20 cellular contexts compared by ENCODE assay signal in the genomic region with DNA sequence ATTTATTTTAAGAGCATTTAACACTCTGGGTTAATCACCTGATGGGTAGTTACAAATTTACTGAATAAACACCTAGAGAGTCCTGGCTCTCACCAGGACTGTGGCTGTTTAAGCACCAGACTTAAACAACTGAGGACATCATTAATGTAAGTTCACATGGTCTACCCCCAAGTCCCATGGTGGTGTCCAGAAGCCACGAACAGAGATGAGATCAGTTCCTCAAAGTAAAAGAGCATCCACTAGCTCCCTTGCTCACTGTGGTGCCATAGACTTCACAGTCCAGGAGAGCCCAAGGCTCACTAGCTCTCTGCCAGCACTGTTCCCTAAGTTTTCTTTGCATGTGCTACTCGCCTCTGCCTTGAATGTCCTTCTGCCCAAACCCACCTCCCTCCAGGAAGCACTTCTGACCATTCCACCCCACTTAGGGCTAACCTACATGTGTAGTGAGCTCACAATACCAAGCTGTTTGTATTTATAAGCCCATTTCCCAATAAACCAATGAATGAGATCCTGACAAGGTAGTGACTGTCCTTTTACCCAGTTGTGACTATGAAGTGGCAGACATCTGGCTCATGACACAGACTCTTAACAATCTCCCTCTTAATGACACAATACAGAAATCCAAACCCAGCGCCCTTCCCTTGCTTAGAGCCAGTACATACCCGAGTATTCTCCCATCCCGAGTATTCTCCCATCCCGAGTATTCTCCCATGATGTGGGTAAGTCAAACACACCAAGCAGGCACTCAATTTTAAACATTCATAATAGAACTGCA. TPM values are rescaled to one million over a fixed set of nuclear protein-coding genes. Genes with fewer than 3 reads are reported as not detected.
DNase-seq lines count a peak whose midpoint lies in the region; ATAC-seq lines count a peak whose summit lies in the region.
"Had no signal": no experiment of that assay in that cellular context is flagged by ENCODE, and none has a peak within 500 bp of the region (broad histone marks: within the 10 kb centered on the region; RNA-seq: fewer than 3 reads in every experiment).

No MANE protein-coding gene starts in this region.

- H3K27me3 ChIP-seq in CD4-positive, alpha-beta memory T cell (ENCODE audit: insufficient read depth, low read length), result no peaks in the 10 kb centered on the region
- H3K27me3 ChIP-seq: ovary, transverse colon had no signal

- intact Hi-C loops in activated CD4-positive, alpha-beta T cell treated with anti-CD3 and anti-CD28 coated beads for 36 hours (cut with DNase I, micrococcal nuclease), result no loop called here
- intact Hi-C loops in CD4-positive, alpha-beta memory T cell (cut with micrococcal nuclease), result no loop called here

- POLR2A ChIA-PET in activated CD4-positive, alpha-beta T cell treated with anti-CD3 and anti-CD28 coated beads for 36 hours (lab: Charles Lee), result interaction anchor here (0.6 to 2.1 kb wide), 5 partner anchors 10 to 80 kb away, joined by 3 to 10 read pairs (median 5); a partner anchor contains a TSS
- POLR2A ChIA-PET in CD4-positive, alpha-beta memory T cell (lab: Charles Lee; ENCODE audit: partially characterized antibody), result interaction anchor here (0.7 to 2.4 kb wide), 7 partner anchors 10 to 115 kb away, joined by 3 to 18 read pairs (median 4); no protein-coding TSS in a partner anchor

- DNase-seq in activated CD4-positive, alpha-beta T cell treated with anti-CD3 and anti-CD28 coated beads for 36 hours, result no peak
- DNase-seq in activated CD4-positive, alpha-beta T cell treated with anti-CD3 and anti-CD28 coated beads for 4 hours, result no peak
- no peak for DNase-seq in CD4-positive, alpha-beta memory T cell
- DNase-seq in natural killer cell treated with Interleukin-12 subunit alpha and Interleukin-12 subunit beta and Interleukin-15 and Interleukin-18, amount 100 ng/mL, for 72 hours (ENCODE audit: low spot score), result no peak
- DNase-seq in NK-92 treated with Interleukin-12 subunit alpha and Interleukin-12 subunit beta, amount 100 ng/mL, for 24 hours (lab: John Stamatoyannopoulos, UW), result no peak
- DNase-seq in NCI-H1092 treated with DMSO at 0.1 percent for 48 hours (lab: John Stamatoyannopoulos, UW), result no peak
- DNase-seq: cortex of kidney, DMS79, foreskin melanocyte, left cardiac atrium, NCI-H2081 treated with DMSO at 0.1 percent for 48 hours, NCI-H526 treated with DMSO at 0.1 percent for 48 hours, ovary, transverse colon had no signal

- peaks cover 19% of the 10 kb centered on the region for H3K4me1 ChIP-seq in CD4-positive, alpha-beta memory T cell (ENCODE audit: insufficient read depth, low read length)
- H3K4me1 ChIP-seq: transverse colon had no signal

- H3K27ac ChIP-seq in CD4-positive, alpha-beta memory T cell (ENCODE audit: low read depth, low read length), result no peak overlapping the region
- H3K27ac ChIP-seq: C4-2B, ovary, transverse colon had no signal

- CTCF ChIA-PET in activated CD4-positive, alpha-beta T cell treated with anti-CD3 and anti-CD28 coated beads for 36 hours (lab: Charles Lee), result interaction anchor here (1.3 to 3.0 kb wide), 7 partner anchors 12 to 115 kb away, joined by 3 to 29 read pairs (median 6); no protein-coding TSS in a partner anchor
- CTCF ChIA-PET in CD4-positive, alpha-beta memory T cell (lab: Charles Lee; ENCODE audit: partially characterized antibody), result interaction anchor here (0.9 to 3.7 kb wide), 13 partner anchors 10 to 443 kb away, joined by 3 to 49 read pairs (median 7); no protein-coding TSS in a partner anchor

- peaks cover 68% of the 10 kb centered on the region for H3K36me3 ChIP-seq in CD4-positive, alpha-beta memory T cell (ENCODE audit: insufficient read depth, low read length)
- H3K36me3 ChIP-seq: ovary had no signal

- no peaks in the 10 kb centered on the region for H3K9me3 Mint-ChIP-seq in activated CD4-positive, alpha-beta T cell treated with anti-CD3 and anti-CD28 coated beads for 36 hours (ENCODE audit: low read depth)
- H3K9me3 Mint-ChIP-seq in CD4-positive, alpha-beta memory T cell, result no peaks in the 10 kb centered on the region
- no peaks in the 10 kb centered on the region for H3K9me3 Mint-ChIP-seq in activated T-helper 17 cell treated with anti-CD3 and anti-CD28 coated beads, Interleukin-2, amount 50 U/mL, for 72 hours
- no peaks in the 10 kb centered on the region for H3K9me3 Mint-ChIP-seq in natural killer cell treated with Interleukin-12 subunit alpha and Interleukin-12 subunit beta and Interleukin-15 and Interleukin-18, amount 100 ng/mL, for 72 hours
- H3K9me3 Mint-ChIP-seq: brain, IgD-negative memory B cell had no signal

- H3K4me3 ChIP-seq in CD4-positive, alpha-beta memory T cell (ENCODE audit: low read length in 2 of 2), result no peak overlapping the region
- H3K4me3 ChIP-seq: ovary, transverse colon had no signal

- ATAC-seq in activated CD4-positive, alpha-beta T cell treated with anti-CD3 and anti-CD28 coated beads for 36 hours, result no peak
- ATAC-seq in activated T-helper 17 cell treated with anti-CD3 and anti-CD28 coated beads, Interleukin-2, amount 50 U/mL, for 72 hours (replicated peaks), result peak; percentile 25
- ATAC-seq in natural killer cell treated with Interleukin-12 subunit alpha and Interleukin-12 subunit beta and Interleukin-15 and Interleukin-18, amount 100 ng/mL, for 72 hours, result peak in 1 of 2 donors; percentile 38
- ATAC-seq in HG03520 (IDR thresholded peaks at IDR 0.05; ENCODE audit: unreplicated experiment), result no peak

- no peaks in the 10 kb centered on the region for H3K9me3 ChIP-seq in CD4-positive, alpha-beta memory T cell (ENCODE audit: control insufficient read depth in 1 of 2, low read length in 2 of 2)
- H3K9me3 ChIP-seq: ovary, transverse colon had no signal

- peaks cover 54% of the 10 kb centered on the region for H3K36me3 Mint-ChIP-seq in activated CD4-positive, alpha-beta T cell treated with anti-CD3 and anti-CD28 coated beads for 36 hours (ENCODE audit: low read depth)
- peaks cover 36 to 72% of the 10 kb centered on the region in 2 donors for H3K36me3 Mint-ChIP-seq in CD4-positive, alpha-beta memory T cell
- H3K36me3 Mint-ChIP-seq in activated T-helper 17 cell treated with anti-CD3 and anti-CD28 coated beads, Interleukin-2, amount 50 U/mL, for 72 hours (ENCODE audit: low read depth), result peaks cover 97% of the 10 kb centered on the region
- peaks cover 30% of the 10 kb centered on the region for H3K36me3 Mint-ChIP-seq in natural killer cell treated with Interleukin-12 subunit alpha and Interleukin-12 subunit beta and Interleukin-15 and Interleukin-18, amount 100 ng/mL, for 72 hours
- H3K36me3 Mint-ChIP-seq: IgD-negative memory B cell had no signal

- H3K27ac Mint-ChIP-seq in activated CD4-positive, alpha-beta T cell treated with anti-CD3 and anti-CD28 coated beads for 36 hours, result peak overlapping the region; percentile 2
- H3K27ac Mint-ChIP-seq in CD4-positive, alpha-beta memory T cell, result peak overlapping the region in 5 of 7 donors; percentile 8 to 88 (median 72)
- H3K27ac Mint-ChIP-seq in activated T-helper 17 cell treated with anti-CD3 and anti-CD28 coated beads, Interleukin-2, amount 50 U/mL, for 72 hours, result peak overlapping the region; percentile 74
- peak overlapping the region; percentile 43 to 63 for H3K27ac Mint-ChIP-seq in natural killer cell treated with Interleukin-12 subunit alpha and Interleukin-12 subunit beta and Interleukin-15 and Interleukin-18, amount 100 ng/mL, for 72 hours

- H3K4me1 Mint-ChIP-seq in activated CD4-positive, alpha-beta T cell treated with anti-CD3 and anti-CD28 coated beads for 36 hours, result peaks cover 27% of the 10 kb centered on the region
- H3K4me1 Mint-ChIP-seq in CD4-positive, alpha-beta memory T cell, result peaks cover 19 to 51% (median 36%) of the 10 kb centered on the region in 4 donors
- H3K4me1 Mint-ChIP-seq in activated T-helper 17 cell treated with anti-CD3 and anti-CD28 coated beads, Interleukin-2, amount 50 U/mL, for 72 hours, result peaks cover 14% of the 10 kb centered on the region
- H3K4me1 Mint-ChIP-seq in natural killer cell treated with Interleukin-12 subunit alpha and Interleukin-12 subunit beta and Interleukin-15 and Interleukin-18, amount 100 ng/mL, for 72 hours (ENCODE audit: low read depth in 2 of 2), result peaks cover 21 to 23% of the 10 kb centered on the region in 2 donors
- H3K4me1 Mint-ChIP-seq: brain had no signal

- no peaks in the 10 kb centered on the region for H3K27me3 Mint-ChIP-seq in activated CD4-positive, alpha-beta T cell treated with anti-CD3 and anti-CD28 coated beads for 36 hours
- H3K27me3 Mint-ChIP-seq in CD4-positive, alpha-beta memory T cell, result no peaks in the 10 kb centered on the region
- no peaks in the 10 kb centered on the region for H3K27me3 Mint-ChIP-seq in activated T-helper 17 cell treated with anti-CD3 and anti-CD28 coated beads, Interleukin-2, amount 50 U/mL, for 72 hours
- no peaks in the 10 kb centered on the region for H3K27me3 Mint-ChIP-seq in natural killer cell treated with Interleukin-12 subunit alpha and Interleukin-12 subunit beta and Interleukin-15 and Interleukin-18, amount 100 ng/mL, for 72 hours
- H3K27me3 Mint-ChIP-seq: brain, IgD-negative memory B cell had no signal

- H3K4me3 Mint-ChIP-seq in activated CD4-positive, alpha-beta T cell treated with anti-CD3 and anti-CD28 coated beads for 36 hours, result no peak overlapping the region
- H3K4me3 Mint-ChIP-seq in CD4-positive, alpha-beta memory T cell, result peak overlapping the region in 1 of 8 donors; percentile 58
- H3K4me3 Mint-ChIP-seq in activated T-helper 17 cell treated with anti-CD3 and anti-CD28 coated beads, Interleukin-2, amount 50 U/mL, for 72 hours, result no peak overlapping the region
- no peak overlapping the region for H3K4me3 Mint-ChIP-seq in natural killer cell treated with Interleukin-12 subunit alpha and Interleukin-12 subunit beta and Interleukin-15 and Interleukin-18, amount 100 ng/mL, for 72 hours
- H3K4me3 Mint-ChIP-seq: brain, IgD-negative memory B cell had no signal

RNA-seq across cellular contexts. Expression of a gene that starts 15.7 kb away (rescaled TPM):
- total RNA-seq in activated CD4-positive, alpha-beta T cell treated with anti-CD3 and anti-CD28 coated beads for 36 hours, result 100 to 1,000 TPM; 241 to 246 TPM
- total RNA-seq in CD4-positive, alpha-beta memory T cell, result 100 to 1,000 TPM; 299 to 303 TPM
- polyA plus RNA-seq in CD4-positive, alpha-beta memory T cell, result 100 to 1,000 TPM; 153 to 160 TPM
- 100 to 1,000 TPM; 301 to 344 TPM for total RNA-seq in activated T-helper 17 cell treated with anti-CD3 and anti-CD28 coated beads, Interleukin-2, amount 50 U/mL, for 72 hours
- 100 to 1,000 TPM; 160 to 222 TPM for total RNA-seq in natural killer cell treated with Interleukin-12 subunit alpha and Interleukin-12 subunit beta and Interleukin-15 and Interleukin-18, amount 100 ng/mL, for 72 hours

RNA-seq across cellular contexts. Expression of a gene that starts 47.3 kb away (rescaled TPM):
- total RNA-seq in activated CD4-positive, alpha-beta T cell treated with anti-CD3 and anti-CD28 coated beads for 36 hours, result 1 to 10 TPM; 3.1 to 3.7 TPM
- 1 to 10 TPM; 1.1 TPM for total RNA-seq in CD4-positive, alpha-beta memory T cell
- 1 to 10 TPM in 1 of 2 donors, under 1 TPM in 1; 0.58 to 1.9 TPM for polyA plus RNA-seq in CD4-positive, alpha-beta memory T cell
- 1 to 10 TPM; 5.6 to 9.1 TPM for total RNA-seq in activated T-helper 17 cell treated with anti-CD3 and anti-CD28 coated beads, Interleukin-2, amount 50 U/mL, for 72 hours
- total RNA-seq in natural killer cell treated with Interleukin-12 subunit alpha and Interleukin-12 subunit beta and Interleukin-15 and Interleukin-18, amount 100 ng/mL, for 72 hours, result 1 to 10 TPM; 3.0 to 4.5 TPM
- total RNA-seq: skeletal muscle tissue had no signal
- polyA plus RNA-seq: IgD-negative memory B cell had no signal

Comparison
In these comparisons a context has a peak if more than half of its experiments do, and no peak if none do; other contexts are left out.
1. H3K27ac Mint-ChIP-seq: peak in every context shown above with its lines; median percentile 74 in activated T-helper 17 cell treated with anti-CD3 and anti-CD28 coated beads, Interleukin-2, amount 50 U/mL, for 72 hours; 72 in CD4-positive, alpha-beta memory T cell; 53 in natural killer cell treated with Interleukin-12 subunit alpha and Interleukin-12 subunit beta and Interleukin-15 and Interleukin-18, amount 100 ng/mL, for 72 hours; 2 in activated CD4-positive, alpha-beta T cell treated with anti-CD3 and anti-CD28 coated beads for 36 hours.